In the genomic region with DNA sequence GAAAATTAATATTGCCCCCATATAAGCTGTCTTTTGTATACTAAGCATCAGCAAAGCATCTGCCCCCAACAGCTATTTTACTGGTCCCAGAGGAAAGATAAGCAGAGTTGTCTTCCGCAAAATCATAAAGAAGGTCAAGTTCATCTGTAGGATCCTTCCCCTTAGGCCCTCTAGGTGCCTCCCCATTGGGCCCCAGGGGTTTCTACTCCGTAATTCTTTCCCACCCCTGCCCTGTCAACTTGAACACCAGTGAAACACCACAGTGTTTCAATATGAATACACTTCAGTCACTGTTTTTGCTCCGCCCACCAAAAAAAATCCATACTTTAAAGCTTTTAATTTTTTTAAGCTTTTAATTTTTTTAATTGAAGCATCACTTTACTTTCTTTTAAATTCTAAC, we compare ENCODE assay signal across 12 cellular contexts.
DNase-seq lines count a peak whose midpoint lies in the region; ATAC-seq and TF ChIP-seq lines count a peak whose summit lies in the region.
"Had no signal": no experiment of that assay in that cellular context is flagged by ENCODE, and none has a peak within 500 bp of the region (broad histone marks: within the 10 kb centered on the region; RNA-seq: fewer than 3 reads in every experiment).

No MANE protein-coding gene starts in this region.

- H3K4me3 ChIP-seq in tibial artery, result no peak overlapping the region

- peaks cover 26 to 45% of the 10 kb centered on the region in 2 donors for H3K36me3 Mint-ChIP-seq in CD14-positive monocyte

- H3K27ac ChIP-seq in tibial artery, result no peak overlapping the region
- H3K27ac ChIP-seq: KMS-11 had no signal

- intact Hi-C loops in CD14-positive monocyte (cut with micrococcal nuclease) (loop anchor here in 1 of 2 donors (10.0 kb wide), 1 partner anchor 53 kb away; no protein-coding TSS in a partner anchor), tibial artery (cut with DNase I; ENCODE audit: low total_unique reads) (no loop called here)

- ATAC-seq in GM21526 (IDR thresholded peaks at IDR 0.05; ENCODE audit: low FRiP score, unreplicated experiment) (peak; percentile 67), HG03378 (IDR thresholded peaks at IDR 0.05; ENCODE audit: unreplicated experiment) (peak; percentile 88)
- ATAC-seq: right cardiac atrium had no signal

- TF ChIP-seq CTCF in CD14-positive monocyte (IDR thresholded peaks at IDR 0.05) (no peak), tibial artery (IDR thresholded peaks at IDR 0.05) (no peak)

- no peaks in the 10 kb centered on the region for H3K9me3 ChIP-seq in tibial artery

- H3K27ac Mint-ChIP-seq in CD14-positive monocyte, result no peak overlapping the region

- peaks cover 0 to 5% (median under 1%) of the 10 kb centered on the region in 3 donors for H3K36me3 ChIP-seq in tibial artery

- peak; percentile 22 to 41 for DNase-seq in activated CD4-positive, alpha-beta T cell treated with anti-CD3 and anti-CD28 coated beads for 24 hours (ENCODE audit: low read depth in 2 of 2)
- DNase-seq in activated CD4-positive, alpha-beta T cell treated with anti-CD3 and anti-CD28 coated beads, Interleukin-2, amount 50 U/mL, for 4 hours, result no peak
- peak; percentile 41 to 48 for DNase-seq in stimulated activated CD4-positive, alpha-beta T cell treated with anti-CD3 and anti-CD28 coated beads, Interleukin-2, amount 100 ng/mL, for 48 hours
- DNase-seq in CD14-positive monocyte (ENCODE audit: low spot score) (no peak), tibial artery (no peak), SW 1271 (lab: John Stamatoyannopoulos, UW) (no peak)
- DNase-seq: 8988T, kidney glomerular epithelial cell, right cardiac atrium had no signal

- H3K4me3 Mint-ChIP-seq in CD14-positive monocyte, result no peak overlapping the region

- H3K4me1 Mint-ChIP-seq in CD14-positive monocyte, result peaks cover 6% of the 10 kb centered on the region

- H3K9me3 Mint-ChIP-seq in CD14-positive monocyte, result peaks cover 0 to 3% (median 0%) of the 10 kb centered on the region in 7 donors

- H3K4me1 ChIP-seq in tibial artery, result no peaks in the 10 kb centered on the region

- H3K27me3 Mint-ChIP-seq in CD14-positive monocyte (ENCODE audit: low read depth in 3 of 3), result no peaks in the 10 kb centered on the region

- no peaks in the 10 kb centered on the region for H3K27me3 ChIP-seq in tibial artery

Comparison
In these comparisons a context has a peak if more than half of its experiments do, and no peak if none do; other contexts are left out.
1. DNase-seq: peak in activated CD4-positive, alpha-beta T cell treated with anti-CD3 and anti-CD28 coated beads for 24 hours (2 of 2) and stimulated activated CD4-positive, alpha-beta T cell treated with anti-CD3 and anti-CD28 coated beads, Interleukin-2, amount 100 ng/mL, for 48 hours (2 of 2); none in activated CD4-positive, alpha-beta T cell treated with anti-CD3 and anti-CD28 coated beads, Interleukin-2, amount 50 U/mL, for 4 hours (0 of 2), CD14-positive monocyte (single experiment), tibial artery (0 of 2) and SW 1271 (0 of 2).